8 cellular contexts compared by ENCODE assay signal in genomic region chr2:172931923-172932520, GRCh38.
DNase-seq lines count a peak whose midpoint lies in the region; ATAC-seq and TF ChIP-seq lines count a peak whose summit lies in the region.

No MANE protein-coding gene starts in this region.

- H3K27ac ChIP-seq in adrenal gland = peak overlapping the region in 3 of 5 donors; percentile 49 to 82 (median 80)

- H3K4me3 ChIP-seq in adrenal gland = peak overlapping the region in 1 of 4 donors; percentile 21

- H3K4me1 ChIP-seq in adrenal gland (replicated peaks in 1 of 2) = peaks cover 11 to 60% of the 10 kb centered on the region in 2 donors

- no peaks in the 10 kb centered on the region for H3K9me3 ChIP-seq in adrenal gland (replicated peaks in 1 of 3)

- DNase-seq in DMS53 treated with DMSO at 0.1 percent for 48 hours (lab: John Stamatoyannopoulos, UW; ENCODE audit: unreplicated experiment) (peak; percentile 57), SKM-1 treated with dmso at 0.1 percent for 144 hours (lab: John Stamatoyannopoulos, UW; ENCODE audit: unreplicated experiment) (peak; percentile 68), adrenal gland (peak; percentile 66 to 90 (median 80)), hippocampal formation (lab: John Stamatoyannopoulos, UW) (peak; percentile 44 to 58), hepatic stellate cell (ENCODE audit: low spot score) (no peak)
- DNase-seq in stimulated activated CD4-positive, alpha-beta T cell treated with anti-CD3 and anti-CD28 coated beads, Interleukin-12 subunit alpha, Interleukin-12 subunit beta, amount 100 ng/mL, for 4 hours = peak; percentile 59

- 1 to 2% (median 1%) methylated on average over 8 of the region's 8 CpGs for WGBS in adrenal gland, 4 donors

- no peak for ATAC-seq in GM19463 (IDR thresholded peaks at IDR 0.05; ENCODE audit: unreplicated experiment)

- no peaks in the 10 kb centered on the region for H3K27me3 ChIP-seq in adrenal gland

- intact Hi-C loops in adrenal gland (cut with DNase I) = loop anchor here (5.0 kb wide), 2 partner anchors 65 to 120 kb away; no protein-coding TSS in a partner anchor

- H3K36me3 ChIP-seq in adrenal gland (replicated peaks in 1 of 2) = no peaks in the 10 kb centered on the region

- TF ChIP-seq CTCF in LNCAP (IDR thresholded peaks at IDR 0.05) (peak; percentile 65), adrenal gland (IDR thresholded peaks at IDR 0.05) (peak; percentile 66 to 76 (median 74))

- TF ChIP-seq POLR2A in adrenal gland (IDR thresholded peaks at IDR 0.05) = no peak
